ENCODE assay signal across 1 cellular context in the genomic region with DNA sequence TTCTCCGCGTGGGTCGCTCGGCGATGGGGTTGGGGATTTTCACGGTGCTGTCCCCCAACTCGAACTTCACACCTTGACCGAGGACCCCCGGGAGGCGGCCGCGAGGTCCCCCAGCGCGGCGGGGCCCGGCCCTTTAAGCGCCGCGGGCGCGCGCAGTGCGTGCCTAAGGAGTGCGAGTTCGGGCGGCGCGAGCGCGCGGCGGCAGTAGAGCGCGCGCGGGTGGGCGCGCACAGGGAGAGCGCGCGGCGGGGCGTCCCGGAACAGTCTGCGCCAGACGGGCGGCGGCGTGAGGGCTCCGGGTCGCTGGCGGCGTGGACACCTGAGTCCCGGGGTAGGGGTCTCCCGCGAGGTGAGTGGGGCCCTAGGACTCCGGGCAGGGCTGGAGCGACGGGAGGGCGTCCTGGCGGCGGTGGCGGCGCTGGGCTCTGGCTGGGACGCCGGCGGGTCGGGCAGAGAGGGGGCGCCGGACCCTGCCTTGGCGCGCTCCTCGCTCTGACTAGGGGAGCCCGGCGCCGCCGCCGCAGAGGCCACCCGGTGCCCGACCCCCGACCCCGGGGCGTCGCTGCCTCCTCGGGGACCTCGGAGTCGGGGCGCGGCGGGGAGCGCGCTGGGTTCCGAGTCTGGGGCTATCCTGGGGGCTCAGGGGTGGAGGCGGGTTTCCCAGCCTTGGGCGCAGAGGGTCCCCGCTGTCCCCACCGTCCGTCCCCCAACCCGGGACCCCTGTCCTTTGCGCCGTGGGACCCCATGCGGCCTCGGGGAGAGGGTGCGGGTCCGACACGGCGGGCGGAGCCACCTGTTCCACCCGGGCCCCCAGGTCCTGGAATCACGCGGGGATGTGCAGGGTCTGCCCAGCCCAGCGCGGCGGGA.
TF ChIP-seq lines count a peak whose summit lies in the region.

A gene with protein sequence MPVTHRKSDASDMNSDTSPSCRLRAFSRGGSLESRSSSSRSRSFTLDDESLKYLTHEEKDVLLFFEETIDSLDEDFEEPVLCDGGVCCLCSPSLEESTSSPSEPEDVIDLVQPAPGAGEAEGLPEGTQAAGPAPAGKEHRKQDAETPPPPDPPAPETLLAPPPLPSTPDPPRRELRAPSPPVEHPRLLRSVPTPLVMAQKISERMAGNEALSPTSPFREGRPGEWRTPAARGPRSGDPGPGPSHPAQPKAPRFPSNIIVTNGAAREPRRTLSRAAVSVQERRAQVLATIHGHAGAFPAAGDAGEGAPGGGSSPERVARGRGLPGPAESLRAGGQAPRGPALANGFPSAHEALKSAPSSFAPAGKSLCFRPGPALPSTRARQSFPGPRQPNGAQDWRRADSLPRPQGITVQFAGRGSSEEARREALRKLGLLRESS (plus strand): TSS at position 235 of the 867 bp plus-strand sequence. CDS start 28,722 bp downstream, outside the sequence.

TF ChIP-seq in HepG2, 621 proteins besides CTCF, POLR2A, EP300 and RAD21 (continued from another document and continues in another):
- TF ChIP-seq SAFB2 (CRISPR knock-in tag; IDR thresholded peaks at IDR 0.05; ENCODE audit: borderline replicate concordance, low read depth), result 0 out of 2 replicates have a peak, but pooled peaks have one; percentile 42
- TF ChIP-seq, protein P1, sequence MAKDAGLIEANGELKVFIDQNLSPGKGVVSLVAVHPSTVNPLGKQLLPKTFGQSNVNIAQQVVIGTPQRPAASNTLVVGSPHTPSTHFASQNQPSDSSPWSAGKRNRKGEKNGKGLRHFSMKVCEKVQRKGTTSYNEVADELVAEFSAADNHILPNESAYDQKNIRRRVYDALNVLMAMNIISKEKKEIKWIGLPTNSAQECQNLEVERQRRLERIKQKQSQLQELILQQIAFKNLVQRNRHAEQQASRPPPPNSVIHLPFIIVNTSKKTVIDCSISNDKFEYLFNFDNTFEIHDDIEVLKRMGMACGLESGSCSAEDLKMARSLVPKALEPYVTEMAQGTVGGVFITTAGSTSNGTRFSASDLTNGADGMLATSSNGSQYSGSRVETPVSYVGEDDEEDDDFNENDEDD (CRISPR knock-in tag; IDR thresholded peaks at IDR 0.05; ENCODE audit: borderline replicate concordance), result no peak
- TF ChIP-seq KLF11 (CRISPR knock-in tag; IDR thresholded peaks at IDR 0.05), result no peak
- no peak for TF ChIP-seq ATRX (CRISPR knock-in tag; IDR thresholded peaks at IDR 0.05; ENCODE audit: borderline replicate concordance)
- TF ChIP-seq ZNF724P (CRISPR knock-in tag; IDR thresholded peaks at IDR 0.05; ENCODE audit: borderline replicate concordance), result 0 out of 2 replicates have a peak, but pooled peaks have one; percentile 35
- TF ChIP-seq, protein P2, sequence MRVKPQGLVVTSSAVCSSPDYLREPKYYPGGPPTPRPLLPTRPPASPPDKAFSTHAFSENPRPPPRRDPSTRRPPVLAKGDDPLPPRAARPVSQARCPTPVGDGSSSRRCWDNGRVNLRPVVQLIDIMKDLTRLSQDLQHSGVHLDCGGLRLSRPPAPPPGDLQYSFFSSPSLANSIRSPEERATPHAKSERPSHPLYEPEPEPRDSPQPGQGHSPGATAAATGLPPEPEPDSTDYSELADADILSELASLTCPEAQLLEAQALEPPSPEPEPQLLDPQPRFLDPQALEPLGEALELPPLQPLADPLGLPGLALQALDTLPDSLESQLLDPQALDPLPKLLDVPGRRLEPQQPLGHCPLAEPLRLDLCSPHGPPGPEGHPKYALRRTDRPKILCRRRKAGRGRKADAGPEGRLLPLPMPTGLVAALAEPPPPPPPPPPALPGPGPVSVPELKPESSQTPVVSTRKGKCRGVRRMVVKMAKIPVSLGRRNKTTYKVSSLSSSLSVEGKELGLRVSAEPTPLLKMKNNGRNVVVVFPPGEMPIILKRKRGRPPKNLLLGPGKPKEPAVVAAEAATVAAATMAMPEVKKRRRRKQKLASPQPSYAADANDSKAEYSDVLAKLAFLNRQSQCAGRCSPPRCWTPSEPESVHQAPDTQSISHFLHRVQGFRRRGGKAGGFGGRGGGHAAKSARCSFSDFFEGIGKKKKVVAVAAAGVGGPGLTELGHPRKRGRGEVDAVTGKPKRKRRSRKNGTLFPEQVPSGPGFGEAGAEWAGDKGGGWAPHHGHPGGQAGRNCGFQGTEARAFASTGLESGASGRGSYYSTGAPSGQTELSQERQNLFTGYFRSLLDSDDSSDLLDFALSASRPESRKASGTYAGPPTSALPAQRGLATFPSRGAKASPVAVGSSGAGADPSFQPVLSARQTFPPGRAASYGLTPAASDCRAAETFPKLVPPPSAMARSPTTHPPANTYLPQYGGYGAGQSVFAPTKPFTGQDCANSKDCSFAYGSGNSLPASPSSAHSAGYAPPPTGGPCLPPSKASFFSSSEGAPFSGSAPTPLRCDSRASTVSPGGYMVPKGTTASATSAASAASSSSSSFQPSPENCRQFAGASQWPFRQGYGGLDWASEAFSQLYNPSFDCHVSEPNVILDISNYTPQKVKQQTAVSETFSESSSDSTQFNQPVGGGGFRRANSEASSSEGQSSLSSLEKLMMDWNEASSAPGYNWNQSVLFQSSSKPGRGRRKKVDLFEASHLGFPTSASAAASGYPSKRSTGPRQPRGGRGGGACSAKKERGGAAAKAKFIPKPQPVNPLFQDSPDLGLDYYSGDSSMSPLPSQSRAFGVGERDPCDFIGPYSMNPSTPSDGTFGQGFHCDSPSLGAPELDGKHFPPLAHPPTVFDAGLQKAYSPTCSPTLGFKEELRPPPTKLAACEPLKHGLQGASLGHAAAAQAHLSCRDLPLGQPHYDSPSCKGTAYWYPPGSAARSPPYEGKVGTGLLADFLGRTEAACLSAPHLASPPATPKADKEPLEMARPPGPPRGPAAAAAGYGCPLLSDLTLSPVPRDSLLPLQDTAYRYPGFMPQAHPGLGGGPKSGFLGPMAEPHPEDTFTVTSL (CRISPR knock-in tag; IDR thresholded peaks at IDR 0.05; ENCODE audit: borderline replicate concordance), result no peak
- no peak for TF ChIP-seq GZF1 (CRISPR knock-in tag; IDR thresholded peaks at IDR 0.05)
- TF ChIP-seq RFX5 (IDR thresholded peaks at IDR 0.05; ENCODE audit: low read depth, low read length), result no peak
- TF ChIP-seq MEIS2 (CRISPR knock-in tag; IDR thresholded peaks at IDR 0.05), result peak; percentile 39; the same call in 1 of the 2 replicates
- no peak for TF ChIP-seq SIN3B (IDR thresholded peaks at IDR 0.05; ENCODE audit: low read length)
- no peak for TF ChIP-seq HCFC1 (IDR thresholded peaks at IDR 0.05; ENCODE audit: low read depth, low read length)
- TF ChIP-seq, protein P3, sequence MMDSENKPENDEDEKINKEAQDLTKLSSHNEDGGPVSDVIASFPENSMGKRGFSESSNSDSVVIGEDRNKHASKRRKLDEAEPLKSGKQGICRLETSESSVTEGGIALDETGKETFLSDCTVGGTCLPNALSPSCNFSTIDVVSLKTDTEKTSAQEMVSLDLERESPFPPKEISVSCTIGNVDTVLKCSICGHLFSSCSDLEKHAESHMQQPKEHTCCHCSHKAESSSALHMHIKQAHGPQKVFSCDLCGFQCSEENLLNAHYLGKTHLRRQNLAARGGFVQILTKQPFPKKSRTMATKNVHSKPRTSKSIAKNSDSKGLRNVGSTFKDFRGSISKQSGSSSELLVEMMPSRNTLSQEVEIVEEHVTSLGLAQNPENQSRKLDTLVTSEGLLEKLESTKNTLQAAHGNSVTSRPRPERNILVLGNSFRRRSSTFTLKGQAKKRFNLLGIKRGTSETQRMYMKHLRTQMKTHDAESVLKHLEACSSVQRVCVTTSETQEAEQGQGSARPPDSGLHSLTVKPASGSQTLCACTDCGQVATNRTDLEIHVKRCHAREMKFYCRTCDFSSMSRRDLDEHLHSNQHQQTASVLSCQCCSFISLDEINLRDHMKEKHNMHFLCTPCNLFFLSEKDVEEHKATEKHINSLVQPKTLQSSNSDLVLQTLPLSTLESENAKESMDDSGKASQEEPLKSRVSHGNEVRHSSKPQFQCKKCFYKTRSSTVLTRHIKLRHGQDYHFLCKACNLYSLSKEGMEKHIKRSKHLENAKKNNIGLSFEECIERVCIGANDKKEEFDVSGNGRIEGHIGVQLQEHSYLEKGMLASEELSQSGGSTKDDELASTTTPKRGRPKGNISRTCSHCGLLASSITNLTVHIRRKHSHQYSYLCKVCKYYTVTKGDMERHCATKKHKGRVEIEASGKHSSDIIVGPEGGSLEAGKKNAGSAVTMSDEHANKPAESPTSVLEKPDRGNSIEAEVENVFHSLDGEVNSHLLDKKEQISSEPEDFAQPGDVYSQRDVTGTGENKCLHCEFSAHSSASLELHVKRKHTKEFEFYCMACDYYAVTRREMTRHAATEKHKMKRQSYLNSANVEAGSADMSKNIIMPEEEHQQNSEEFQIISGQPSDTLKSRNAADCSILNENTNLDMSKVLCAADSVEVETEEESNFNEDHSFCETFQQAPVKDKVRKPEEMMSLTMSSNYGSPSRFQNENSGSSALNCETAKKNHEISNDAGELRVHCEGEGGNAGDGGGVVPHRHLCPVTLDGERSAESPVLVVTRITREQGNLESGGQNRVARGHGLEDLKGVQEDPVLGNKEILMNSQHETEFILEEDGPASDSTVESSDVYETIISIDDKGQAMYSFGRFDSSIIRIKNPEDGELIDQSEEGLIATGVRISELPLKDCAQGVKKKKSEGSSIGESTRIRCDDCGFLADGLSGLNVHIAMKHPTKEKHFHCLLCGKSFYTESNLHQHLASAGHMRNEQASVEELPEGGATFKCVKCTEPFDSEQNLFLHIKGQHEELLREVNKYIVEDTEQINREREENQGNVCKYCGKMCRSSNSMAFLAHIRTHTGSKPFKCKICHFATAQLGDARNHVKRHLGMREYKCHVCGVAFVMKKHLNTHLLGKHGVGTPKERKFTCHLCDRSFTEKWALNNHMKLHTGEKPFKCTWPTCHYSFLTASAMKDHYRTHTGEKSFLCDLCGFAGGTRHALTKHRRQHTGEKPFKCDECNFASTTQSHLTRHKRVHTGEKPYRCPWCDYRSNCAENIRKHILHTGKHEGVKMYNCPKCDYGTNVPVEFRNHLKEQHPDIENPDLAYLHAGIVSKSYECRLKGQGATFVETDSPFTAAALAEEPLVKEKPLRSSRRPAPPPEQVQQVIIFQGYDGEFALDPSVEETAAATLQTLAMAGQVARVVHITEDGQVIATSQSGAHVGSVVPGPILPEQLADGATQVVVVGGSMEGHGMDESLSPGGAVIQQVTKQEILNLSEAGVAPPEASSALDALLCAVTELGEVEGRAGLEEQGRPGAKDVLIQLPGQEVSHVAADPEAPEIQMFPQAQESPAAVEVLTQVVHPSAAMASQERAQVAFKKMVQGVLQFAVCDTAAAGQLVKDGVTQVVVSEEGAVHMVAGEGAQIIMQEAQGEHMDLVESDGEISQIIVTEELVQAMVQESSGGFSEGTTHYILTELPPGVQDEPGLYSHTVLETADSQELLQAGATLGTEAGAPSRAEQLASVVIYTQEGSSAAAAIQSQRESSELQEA (CRISPR knock-in tag; IDR thresholded peaks at IDR 0.05; ENCODE audit: not compliant biosample characterization), result no peak
- TF ChIP-seq MAFF (IDR thresholded peaks at IDR 0.05; ENCODE audit: low read depth, low read length), result no peak
- TF ChIP-seq, protein P4, sequence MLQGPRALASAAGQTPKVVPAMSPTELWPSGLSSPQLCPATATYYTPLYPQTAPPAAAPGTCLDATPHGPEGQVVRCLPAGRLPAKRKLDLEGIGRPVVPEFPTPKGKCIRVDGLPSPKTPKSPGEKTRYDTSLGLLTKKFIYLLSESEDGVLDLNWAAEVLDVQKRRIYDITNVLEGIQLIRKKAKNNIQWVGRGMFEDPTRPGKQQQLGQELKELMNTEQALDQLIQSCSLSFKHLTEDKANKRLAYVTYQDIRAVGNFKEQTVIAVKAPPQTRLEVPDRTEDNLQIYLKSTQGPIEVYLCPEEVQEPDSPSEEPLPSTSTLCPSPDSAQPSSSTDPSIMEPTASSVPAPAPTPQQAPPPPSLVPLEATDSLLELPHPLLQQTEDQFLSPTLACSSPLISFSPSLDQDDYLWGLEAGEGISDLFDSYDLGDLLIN (CRISPR knock-in tag; IDR thresholded peaks at IDR 0.05; ENCODE audit: borderline replicate concordance), result no peak
- no peak for TF ChIP-seq ZIK1 (CRISPR knock-in tag; IDR thresholded peaks at IDR 0.05; ENCODE audit: borderline replicate concordance, low read depth)
- TF ChIP-seq RFXANK (CRISPR knock-in tag; IDR thresholded peaks at IDR 0.05), result no peak
- TF ChIP-seq IKZF1 (IDR thresholded peaks at IDR 0.05), result no peak
- no peak for TF ChIP-seq RXRB (CRISPR knock-in tag; IDR thresholded peaks at IDR 0.05; ENCODE audit: borderline replicate concordance)
- peak; percentile 68 for TF ChIP-seq TAF1 (CRISPR knock-in tag; IDR thresholded peaks at IDR 0.05)
- no peak for TF ChIP-seq NFATC3 (CRISPR knock-in tag; IDR thresholded peaks at IDR 0.05)
- TF ChIP-seq, protein P5, sequence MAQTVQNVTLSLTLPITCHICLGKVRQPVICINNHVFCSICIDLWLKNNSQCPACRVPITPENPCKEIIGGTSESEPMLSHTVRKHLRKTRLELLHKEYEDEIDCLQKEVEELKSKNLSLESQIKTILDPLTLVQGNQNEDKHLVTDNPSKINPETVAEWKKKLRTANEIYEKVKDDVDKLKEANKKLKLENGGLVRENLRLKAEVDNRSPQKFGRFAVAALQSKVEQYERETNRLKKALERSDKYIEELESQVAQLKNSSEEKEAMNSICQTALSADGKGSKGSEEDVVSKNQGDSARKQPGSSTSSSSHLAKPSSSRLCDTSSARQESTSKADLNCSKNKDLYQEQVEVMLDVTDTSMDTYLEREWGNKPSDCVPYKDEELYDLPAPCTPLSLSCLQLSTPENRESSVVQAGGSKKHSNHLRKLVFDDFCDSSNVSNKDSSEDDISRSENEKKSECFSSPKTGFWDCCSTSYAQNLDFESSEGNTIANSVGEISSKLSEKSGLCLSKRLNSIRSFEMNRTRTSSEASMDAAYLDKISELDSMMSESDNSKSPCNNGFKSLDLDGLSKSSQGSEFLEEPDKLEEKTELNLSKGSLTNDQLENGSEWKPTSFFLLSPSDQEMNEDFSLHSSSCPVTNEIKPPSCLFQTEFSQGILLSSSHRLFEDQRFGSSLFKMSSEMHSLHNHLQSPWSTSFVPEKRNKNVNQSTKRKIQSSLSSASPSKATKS (CRISPR knock-in tag; IDR thresholded peaks at IDR 0.05), result no peak
- peak; percentile 49 for TF ChIP-seq ZFY (CRISPR knock-in tag; IDR thresholded peaks at IDR 0.05)
- TF ChIP-seq, protein P6, sequence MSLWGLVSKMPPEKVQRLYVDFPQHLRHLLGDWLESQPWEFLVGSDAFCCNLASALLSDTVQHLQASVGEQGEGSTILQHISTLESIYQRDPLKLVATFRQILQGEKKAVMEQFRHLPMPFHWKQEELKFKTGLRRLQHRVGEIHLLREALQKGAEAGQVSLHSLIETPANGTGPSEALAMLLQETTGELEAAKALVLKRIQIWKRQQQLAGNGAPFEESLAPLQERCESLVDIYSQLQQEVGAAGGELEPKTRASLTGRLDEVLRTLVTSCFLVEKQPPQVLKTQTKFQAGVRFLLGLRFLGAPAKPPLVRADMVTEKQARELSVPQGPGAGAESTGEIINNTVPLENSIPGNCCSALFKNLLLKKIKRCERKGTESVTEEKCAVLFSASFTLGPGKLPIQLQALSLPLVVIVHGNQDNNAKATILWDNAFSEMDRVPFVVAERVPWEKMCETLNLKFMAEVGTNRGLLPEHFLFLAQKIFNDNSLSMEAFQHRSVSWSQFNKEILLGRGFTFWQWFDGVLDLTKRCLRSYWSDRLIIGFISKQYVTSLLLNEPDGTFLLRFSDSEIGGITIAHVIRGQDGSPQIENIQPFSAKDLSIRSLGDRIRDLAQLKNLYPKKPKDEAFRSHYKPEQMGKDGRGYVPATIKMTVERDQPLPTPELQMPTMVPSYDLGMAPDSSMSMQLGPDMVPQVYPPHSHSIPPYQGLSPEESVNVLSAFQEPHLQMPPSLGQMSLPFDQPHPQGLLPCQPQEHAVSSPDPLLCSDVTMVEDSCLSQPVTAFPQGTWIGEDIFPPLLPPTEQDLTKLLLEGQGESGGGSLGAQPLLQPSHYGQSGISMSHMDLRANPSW (CRISPR knock-in tag; IDR thresholded peaks at IDR 0.05; ENCODE audit: borderline replicate concordance), result no peak
